Comparison of ENCODE assay signal across 1 cellular context in the genomic region with DNA sequence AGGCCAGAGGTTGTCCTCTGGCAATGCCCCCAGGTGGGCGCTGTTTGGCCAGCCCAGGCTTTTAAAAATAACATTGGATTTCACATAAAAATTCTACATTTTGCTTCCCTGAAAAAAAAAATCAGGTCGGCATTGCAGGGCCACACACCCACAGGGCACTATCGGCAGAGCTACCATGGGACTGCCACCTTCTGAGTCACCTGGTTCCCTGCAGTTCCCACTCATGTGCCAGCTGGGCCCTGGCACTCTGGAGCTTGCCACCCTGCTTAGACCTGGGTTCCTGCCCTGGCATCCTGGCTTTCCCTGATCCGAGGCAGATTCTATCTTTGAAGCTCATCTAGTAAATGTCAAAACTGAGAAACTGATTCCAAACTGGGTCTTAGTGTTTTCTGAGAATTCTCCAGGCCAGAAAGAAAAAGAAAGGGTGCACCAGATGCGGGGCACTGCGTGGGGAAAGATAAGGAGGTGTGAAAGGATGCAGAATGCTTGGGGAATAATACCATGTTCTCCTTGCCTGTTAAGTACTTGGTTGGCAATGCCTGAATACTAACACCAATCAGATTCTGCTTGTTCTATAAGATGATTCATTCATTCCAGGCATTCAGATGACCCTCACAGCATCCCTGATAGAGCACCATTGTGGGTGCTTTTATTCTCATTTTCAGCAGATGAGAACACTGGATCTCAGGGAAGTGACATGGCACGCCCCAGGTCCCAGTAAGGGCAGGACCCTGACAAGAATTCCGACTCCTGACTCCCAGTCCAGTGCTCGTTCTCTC.
A peak's percentile ranks its signal among the peaks of the same experiment; 100 is the strongest.
TF ChIP-seq lines count a peak whose summit lies in the region.

No MANE protein-coding gene starts in this region.

TF ChIP-seq in SK-N-SH, 30 proteins besides CTCF, POLR2A, EP300 and RAD21:
- TF ChIP-seq RCOR1 (IDR thresholded peaks at IDR 0.05; ENCODE audit: low read length) (no peak), FOXJ3 (CRISPR knock-in tag; IDR thresholded peaks at IDR 0.05) (no peak), FOSL2 (IDR thresholded peaks at IDR 0.05; ENCODE audit: borderline replicate concordance, low read depth) (peak; percentile 73; the same call in 1 of the 2 replicates), POLR2AphosphoS5 (IDR thresholded peaks at IDR 0.05; ENCODE audit: low read depth, low read length) (no peak), RFX5 (IDR thresholded peaks at IDR 0.05; ENCODE audit: low read length) (no peak), TCF12 (IDR thresholded peaks at IDR 0.05) (peak; percentile 41), GATA2 (CRISPR knock-in tag; IDR thresholded peaks at IDR 0.05) (no peak), MEF2A (IDR thresholded peaks at IDR 0.05; ENCODE audit: borderline replicate concordance, low read depth) (no peak), NRF1 (IDR thresholded peaks at IDR 0.05; ENCODE audit: low read depth, low read length) (no peak)
- TF ChIP-seq, protein P1, sequence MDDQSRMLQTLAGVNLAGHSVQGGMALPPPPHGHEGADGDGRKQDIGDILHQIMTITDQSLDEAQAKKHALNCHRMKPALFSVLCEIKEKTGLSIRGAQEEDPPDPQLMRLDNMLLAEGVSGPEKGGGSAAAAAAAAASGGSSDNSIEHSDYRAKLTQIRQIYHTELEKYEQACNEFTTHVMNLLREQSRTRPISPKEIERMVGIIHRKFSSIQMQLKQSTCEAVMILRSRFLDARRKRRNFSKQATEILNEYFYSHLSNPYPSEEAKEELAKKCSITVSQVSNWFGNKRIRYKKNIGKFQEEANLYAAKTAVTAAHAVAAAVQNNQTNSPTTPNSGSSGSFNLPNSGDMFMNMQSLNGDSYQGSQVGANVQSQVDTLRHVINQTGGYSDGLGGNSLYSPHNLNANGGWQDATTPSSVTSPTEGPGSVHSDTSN (IDR thresholded peaks at IDR 0.05): 0 out of 2 replicates have a peak, but pooled peaks have one; percentile 5
- TF ChIP-seq, protein P2, sequence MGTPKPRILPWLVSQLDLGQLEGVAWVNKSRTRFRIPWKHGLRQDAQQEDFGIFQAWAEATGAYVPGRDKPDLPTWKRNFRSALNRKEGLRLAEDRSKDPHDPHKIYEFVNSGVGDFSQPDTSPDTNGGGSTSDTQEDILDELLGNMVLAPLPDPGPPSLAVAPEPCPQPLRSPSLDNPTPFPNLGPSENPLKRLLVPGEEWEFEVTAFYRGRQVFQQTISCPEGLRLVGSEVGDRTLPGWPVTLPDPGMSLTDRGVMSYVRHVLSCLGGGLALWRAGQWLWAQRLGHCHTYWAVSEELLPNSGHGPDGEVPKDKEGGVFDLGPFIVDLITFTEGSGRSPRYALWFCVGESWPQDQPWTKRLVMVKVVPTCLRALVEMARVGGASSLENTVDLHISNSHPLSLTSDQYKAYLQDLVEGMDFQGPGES (IDR thresholded peaks at IDR 0.05; ENCODE audit: low read depth, low read length): no peak
- TF ChIP-seq, protein P3, sequence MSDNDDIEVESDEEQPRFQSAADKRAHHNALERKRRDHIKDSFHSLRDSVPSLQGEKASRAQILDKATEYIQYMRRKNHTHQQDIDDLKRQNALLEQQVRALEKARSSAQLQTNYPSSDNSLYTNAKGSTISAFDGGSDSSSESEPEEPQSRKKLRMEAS (IDR thresholded peaks at IDR 0.05; ENCODE audit: low read depth): no peak
- TF ChIP-seq, protein P4, sequence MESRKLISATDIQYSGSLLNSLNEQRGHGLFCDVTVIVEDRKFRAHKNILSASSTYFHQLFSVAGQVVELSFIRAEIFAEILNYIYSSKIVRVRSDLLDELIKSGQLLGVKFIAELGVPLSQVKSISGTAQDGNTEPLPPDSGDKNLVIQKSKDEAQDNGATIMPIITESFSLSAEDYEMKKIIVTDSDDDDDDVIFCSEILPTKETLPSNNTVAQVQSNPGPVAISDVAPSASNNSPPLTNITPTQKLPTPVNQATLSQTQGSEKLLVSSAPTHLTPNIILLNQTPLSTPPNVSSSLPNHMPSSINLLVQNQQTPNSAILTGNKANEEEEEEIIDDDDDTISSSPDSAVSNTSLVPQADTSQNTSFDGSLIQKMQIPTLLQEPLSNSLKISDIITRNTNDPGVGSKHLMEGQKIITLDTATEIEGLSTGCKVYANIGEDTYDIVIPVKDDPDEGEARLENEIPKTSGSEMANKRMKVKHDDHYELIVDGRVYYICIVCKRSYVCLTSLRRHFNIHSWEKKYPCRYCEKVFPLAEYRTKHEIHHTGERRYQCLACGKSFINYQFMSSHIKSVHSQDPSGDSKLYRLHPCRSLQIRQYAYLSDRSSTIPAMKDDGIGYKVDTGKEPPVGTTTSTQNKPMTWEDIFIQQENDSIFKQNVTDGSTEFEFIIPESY (IDR thresholded peaks at IDR 0.05; ENCODE audit: borderline replicate concordance, low read depth): no peak
